In genomic region chr14:55102141-55102547, GRCh38 we compare ENCODE assay signal across 1 cellular context.
A peak's percentile ranks its signal among the peaks of the same experiment; 100 is the strongest.
TF ChIP-seq lines count a peak whose summit lies in the region.

No MANE protein-coding gene starts in this region.

TF ChIP-seq in GM12878, 131 proteins besides CTCF, POLR2A, EP300 and RAD21 (continued from another document):
- TF ChIP-seq E2F8 (IDR thresholded peaks at IDR 0.05; ENCODE audit: low read depth, partially characterized antibody), result no peak
- TF ChIP-seq TCF12 (IDR thresholded peaks at IDR 0.05; ENCODE audit: low read depth, low read length), result peak; percentile 97
- TF ChIP-seq E4F1 (IDR thresholded peaks at IDR 0.05; ENCODE audit: borderline replicate concordance, partially characterized antibody), result no peak
- TF ChIP-seq SIN3A (IDR thresholded peaks at IDR 0.05; ENCODE audit: low read depth, low read length), result no peak; the same call in 1 of the 2 replicates
